11 cellular contexts compared by ENCODE assay signal in genomic region chr17:50300824-50301223, GRCh38. TPM values are rescaled to one million over a fixed set of nuclear protein-coding genes. Genes with fewer than 3 reads are reported as not detected.
"Had no signal": no experiment of that assay in that cellular context is flagged by ENCODE, and none has a peak within 500 bp of the region (broad histone marks: within the 10 kb centered on the region; RNA-seq: fewer than 3 reads in every experiment).

No MANE protein-coding gene starts in this region.

RNA-seq across cellular contexts. Expression of gene TMEM92, which starts 26.6 kb away (rescaled TPM):
- total RNA-seq: left ventricle myocardium superior; lung microvascular endothelial cell; mesenteric fat pad; myocyte; natural killer cell treated with Interleukin-12 subunit alpha and Interleukin-12 subunit beta and Interleukin-15 and Interleukin-18, amount 100 ng/mL, for 72 hours; occipital lobe; psoas muscle; sigmoid colon; subcutaneous adipose tissue had no signal
- polyA plus RNA-seq: naive thymus-derived CD4-positive, alpha-beta T cell; neural cell had no signal
